8 cellular contexts compared by ENCODE assay signal in the genomic region with DNA sequence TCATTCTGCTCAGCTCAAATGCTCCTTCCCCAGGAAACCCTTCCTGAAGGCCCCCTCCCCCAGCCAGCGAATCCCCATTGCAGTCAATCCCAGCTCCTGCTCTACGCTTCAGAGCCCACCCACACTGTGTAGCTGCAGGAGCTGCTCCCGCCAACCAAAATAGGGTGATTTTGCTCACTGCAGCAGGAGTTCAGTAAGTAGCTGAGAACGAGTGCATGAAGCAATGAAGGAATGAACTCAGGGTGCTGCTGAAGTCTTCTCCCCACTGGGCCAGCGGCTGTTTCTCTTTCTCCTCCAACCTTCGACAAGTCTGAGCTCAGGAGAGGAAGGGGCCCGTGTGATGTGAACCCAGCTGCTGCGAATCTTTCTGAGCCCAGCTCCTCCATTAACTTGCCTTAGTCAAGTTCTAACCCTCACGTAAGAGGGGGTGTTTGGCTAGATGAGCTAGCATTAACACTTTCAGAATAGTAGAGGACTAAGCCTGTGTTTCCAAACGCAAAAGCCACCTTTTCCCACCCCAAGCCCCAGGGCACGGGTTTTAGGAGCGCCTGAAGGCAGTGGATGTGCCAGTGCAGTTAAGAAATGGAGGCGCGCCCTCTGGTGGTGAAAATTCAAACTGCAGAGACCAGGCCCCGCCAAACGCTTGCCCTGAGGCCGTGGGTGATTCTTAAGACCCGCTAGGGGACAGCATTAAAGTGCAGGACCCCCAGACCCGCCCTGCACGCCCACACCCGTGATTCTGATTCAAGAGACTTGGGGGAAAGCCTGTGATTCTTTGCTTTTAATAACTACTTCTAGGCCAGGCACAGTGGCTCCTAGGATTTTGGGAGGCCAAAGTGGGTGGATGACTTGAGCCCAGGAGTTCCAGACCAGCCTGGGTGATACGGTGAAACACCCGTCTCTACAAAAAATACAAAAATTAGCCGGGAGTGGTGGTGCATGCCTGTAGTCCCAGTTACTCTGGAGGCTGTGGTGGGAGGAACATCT. TPM values are rescaled to one million over a fixed set of nuclear protein-coding genes. Genes with fewer than 3 reads are reported as not detected.
A peak's percentile ranks its signal among the peaks of the same experiment; 100 is the strongest.
DNase-seq lines count a peak whose midpoint lies in the region; ATAC-seq and TF ChIP-seq lines count a peak whose summit lies in the region.

No MANE protein-coding gene starts in this region.

- peak overlapping the region; percentile 55 for H3K4me2 ChIP-seq in HCT116 (ENCODE audit: low read length)
- no peak overlapping the region for H3K4me2 ChIP-seq in parathyroid adenoma (ENCODE audit: low read length)

- TF ChIP-seq POLR2A in HCT116 (IDR thresholded peaks at IDR 0.05; ENCODE audit: borderline replicate concordance, extremely low read depth, insufficient read depth, insufficient read length): no peak

- H3K4me3 ChIP-seq in HCT116 (replicated peaks in 1 of 2; ENCODE audit: low read depth in 1 of 2, low read length in 2 of 2) (no peak overlapping the region), parathyroid adenoma (ENCODE audit: low read depth, low read length) (no peak overlapping the region)

- intact Hi-C loops in HCT116 (cut with micrococcal nuclease): loop anchor here (2.0 kb wide), 2 partner anchors 114 to 132 kb away; no protein-coding TSS in a partner anchor

- H3K9ac ChIP-seq in HCT116 (ENCODE audit: low read length) (no peak overlapping the region), parathyroid adenoma (no peak overlapping the region)

- BruUV-seq in HCT116 (replicated peaks; lab: Mats Ljungman, UMichigan): no TSS peak

- peak overlapping the region; percentile 75 for H2AFZ ChIP-seq in HCT116 (ENCODE audit: low read depth, low read length, poor library complexity, severe bottlenecking)
- H2AFZ ChIP-seq in parathyroid adenoma: no peak overlapping the region

- H3K9me3 ChIP-seq in HCT116 (ENCODE audit: control insufficient read depth in 1 of 2, insufficient read depth in 1 of 2, low read depth in 1 of 2, low read length in 2 of 2) (no peaks in the 10 kb centered on the region), parathyroid adenoma (ENCODE audit: control insufficient read depth, low read length) (no peaks in the 10 kb centered on the region)

- no peaks in the 10 kb centered on the region for H3K9me2 ChIP-seq in HCT116 (ENCODE audit: insufficient read depth)

- POLR2A ChIA-PET in HCT116 (lab: Charles Lee): no interaction called here

- H3K27me3 ChIP-seq in HCT116 (ENCODE audit: insufficient read depth, low read length) (no peaks in the 10 kb centered on the region), foreskin keratinocyte (peaks cover 9% of the 10 kb centered on the region), parathyroid adenoma (ENCODE audit: control insufficient read depth, insufficient read depth, low read length) (no peaks in the 10 kb centered on the region)

- ATAC-seq in HCT116 (peak; percentile 98), foreskin keratinocyte (peak; percentile 82), GM18520 (IDR thresholded peaks at IDR 0.05; ENCODE audit: unreplicated experiment) (no peak), GM19324 (IDR thresholded peaks at IDR 0.05; ENCODE audit: low FRiP score, unreplicated experiment) (no peak)

- H4K20me1 ChIP-seq in HCT116 (ENCODE audit: insufficient read depth): no peaks in the 10 kb centered on the region

- DNase-seq in Daoy (ENCODE audit: low read depth) (peak; percentile 59), HCT116 (ENCODE audit: low read depth, low spot score) (peak; percentile 28), NCI-H774 (lab: John Stamatoyannopoulos, UW) (peak; percentile 29), activated T-helper 1 cell treated with Interleukin-2 at 50 U/mL for 16 hours (ENCODE audit: low read depth) (peak; percentile 7), foreskin keratinocyte (peak in 1 of 2 donors; percentile 9)

- H3K4me1 ChIP-seq in HCT116 (ENCODE audit: control insufficient read depth in 1 of 2, insufficient read depth in 2 of 2, low read length in 2 of 2) (peaks cover 0 to 10% of the 10 kb centered on the region in 2 experiments; a peak in 2 of 4 replicates), foreskin keratinocyte (no peaks in the 10 kb centered on the region), parathyroid adenoma (no peaks in the 10 kb centered on the region)

- H3K36me3 ChIP-seq in HCT116 (ENCODE audit: control insufficient read depth in 1 of 2, insufficient read depth in 2 of 2, low read length in 2 of 2): no peaks in the 10 kb centered on the region
- H3K36me3 ChIP-seq in parathyroid adenoma (ENCODE audit: control insufficient read depth, insufficient read depth, low read length): no peaks in the 10 kb centered on the region

- H3K27ac ChIP-seq in HCT116 (ENCODE audit: low read depth, low read length): no peak overlapping the region
- no peak overlapping the region for H3K27ac ChIP-seq in foreskin keratinocyte
- no peak overlapping the region for H3K27ac ChIP-seq in parathyroid adenoma

- RAD21 ChIA-PET in HCT116 (lab: Charles Lee; ENCODE audit: low non-redundant PET in 1 of 2, low total read pairs in 2 of 2, uncharacterized antibody in 2 of 2, unreplicated experiment in 2 of 2): interaction anchor here (0.7 to 1.4 kb wide), 4 partner anchors 115 to 126 kb away, joined by 3 to 10 read pairs (median 4); no protein-coding TSS in a partner anchor

- TF ChIP-seq CTCF in HCT116 (IDR thresholded peaks at IDR 0.05 in 2 of 3, conservative IDR thresholded peaks at IDR 0.05 in 1 of 3; ENCODE audit: borderline replicate concordance in 1 of 3, insufficient read depth in 1 of 3, low read depth in 2 of 3, low read length in 2 of 3) (peak; percentile 89 to 94 (median 91)), foreskin keratinocyte (conservative IDR thresholded peaks at IDR 0.05) (peak; percentile 85), parathyroid adenoma (IDR thresholded peaks at IDR 0.05) (peak; percentile 91)

- peak; percentile 79 for TF ChIP-seq RAD21 in HCT116 (IDR thresholded peaks at IDR 0.05; ENCODE audit: low read depth)

- no peaks in the 10 kb centered on the region for H3K79me2 ChIP-seq in HCT116 (ENCODE audit: insufficient read depth, low read length)
- H3K79me2 ChIP-seq in parathyroid adenoma: no peaks in the 10 kb centered on the region

- CTCF ChIA-PET in HCT116 (lab: Charles Lee): interaction anchor here (0.7 to 3.4 kb wide), 16 partner anchors 10 to 417 kb away, joined by 3 to 32 read pairs (median 4); no protein-coding TSS in a partner anchor

TF ChIP-seq in HCT116, 20 proteins besides CTCF, POLR2A, EP300 and RAD21:
- no peak for TF ChIP-seq EZH2 (IDR thresholded peaks at IDR 0.05)
- TF ChIP-seq CEBPB (IDR thresholded peaks at IDR 0.05; ENCODE audit: low read depth): no peak
- TF ChIP-seq CBX3 (IDR thresholded peaks at IDR 0.05; ENCODE audit: low read depth): no peak
- no peak for TF ChIP-seq SIN3A (IDR thresholded peaks at IDR 0.05; ENCODE audit: low read depth)
- TF ChIP-seq ZFX (IDR thresholded peaks at IDR 0.05): no peak
- TF ChIP-seq EZH2phosphoT487 (IDR thresholded peaks at IDR 0.05; ENCODE audit: borderline replicate concordance): no peak
- no peak for TF ChIP-seq SP1 (IDR thresholded peaks at IDR 0.05; ENCODE audit: low read depth)
- TF ChIP-seq, protein P1, sequence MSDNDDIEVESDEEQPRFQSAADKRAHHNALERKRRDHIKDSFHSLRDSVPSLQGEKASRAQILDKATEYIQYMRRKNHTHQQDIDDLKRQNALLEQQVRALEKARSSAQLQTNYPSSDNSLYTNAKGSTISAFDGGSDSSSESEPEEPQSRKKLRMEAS (IDR thresholded peaks at IDR 0.05): no peak
- no peak for TF ChIP-seq POLR2AphosphoS5 (IDR thresholded peaks at IDR 0.05; ENCODE audit: low read depth, low read length)
- no peak for TF ChIP-seq JUND (IDR thresholded peaks at IDR 0.05)
- TF ChIP-seq TCF7L2 (IDR thresholded peaks at IDR 0.05; ENCODE audit: borderline replicate concordance, extremely low read depth, insufficient read depth, insufficient read length): no peak
- no peak for TF ChIP-seq EGR1 (IDR thresholded peaks at IDR 0.05; ENCODE audit: low read depth)

RNA-seq across cellular contexts. Expression of gene SERPINA4, which starts 11.9 kb away (rescaled TPM):
- total RNA-seq in Daoy (2014; rRNA removed; shearing (Covaris generic)): not detected in 2 replicates
- total RNA-seq in HCT116 (2021; ENCODE audit: unreplicated experiment) (0.17 TPM), foreskin keratinocyte (not detected in 2 replicates)
- polyA plus RNA-seq in HCT116 (2012): 0.04 TPM in 1 of 2 replicates, not detected in the other
- polyA plus RNA-seq in foreskin keratinocyte: not detected in 2 replicates

RNA-seq across cellular contexts. Expression of gene SERPINA5, which starts 31.9 kb away (rescaled TPM):
- total RNA-seq in Daoy (2014; rRNA removed; shearing (Covaris generic)): 0.17 and 0.33 TPM in 2 replicates
- total RNA-seq in HCT116 (2021; ENCODE audit: unreplicated experiment) (3.0 TPM), foreskin keratinocyte (not detected in 2 replicates)
- polyA plus RNA-seq in HCT116 (2012): 5.5 and 7.1 TPM in 2 replicates
- not detected in 2 replicates for polyA plus RNA-seq in foreskin keratinocyte

RNA-seq across cellular contexts. Expression of gene SERPINA12, which starts 40.0 kb away (rescaled TPM):
- total RNA-seq in Daoy (2014; rRNA removed; shearing (Covaris generic)): not detected in 2 replicates
- total RNA-seq in HCT116 (2021; ENCODE audit: unreplicated experiment) (not detected), foreskin keratinocyte (not detected in 2 replicates)
- not detected in 2 replicates for polyA plus RNA-seq in HCT116 (2012)
- not detected in 2 replicates for polyA plus RNA-seq in foreskin keratinocyte

Comparison
In these comparisons a context has a peak if more than half of its experiments do, and no peak if none do; other contexts are left out.
1. ATAC-seq: peak in HCT116 (single experiment) and foreskin keratinocyte (single experiment); none in GM18520 (single experiment) and GM19324 (single experiment).
2. Peak in every context shown above with its lines, with median percentiles within 50 percentile points of each other: CTCF ChIP-seq.